Comparison of ENCODE assay signal across 18 cellular contexts in genomic region chr11:65928667-65929066, GRCh38. TPM values are rescaled to one million over a fixed set of nuclear protein-coding genes. Genes with fewer than 3 reads are reported as not detected.
DNase-seq lines count a peak whose midpoint lies in the region; ATAC-seq and TF ChIP-seq lines count a peak whose summit lies in the region.
"Had no signal": no experiment of that assay in that cellular context is flagged by ENCODE, and none has a peak within 500 bp of the region (broad histone marks: within the 10 kb centered on the region; RNA-seq: fewer than 3 reads in every experiment).

No MANE protein-coding gene starts in this region.

- no peak overlapping the region for H2AFZ ChIP-seq in ACC112 (ENCODE audit: low read length, unreplicated experiment)
- peak overlapping the region; percentile 82 for H2AFZ ChIP-seq in DND-41 (ENCODE audit: low read depth, low read length)
- no peak overlapping the region for H2AFZ ChIP-seq in trophoblast cell (ENCODE audit: insufficient read depth, low read length, poor library complexity)

- H3K36me3 ChIP-seq in ACC112 (ENCODE audit: insufficient read depth, low read length) (no peaks in the 10 kb centered on the region), DND-41 (ENCODE audit: insufficient read depth, low read length) (no peaks in the 10 kb centered on the region), trophoblast cell (ENCODE audit: control insufficient read depth in 1 of 2, insufficient read depth in 2 of 2, low read length in 2 of 2) (no peaks in the 10 kb centered on the region)
- H3K36me3 ChIP-seq: BE2C had no signal

- no peak overlapping the region for H2BK12ac ChIP-seq in trophoblast cell (ENCODE audit: low read length)

- H3K27me3 ChIP-seq in ACC112 (ENCODE audit: insufficient read depth, low read length) (no peaks in the 10 kb centered on the region), DND-41 (ENCODE audit: insufficient read depth, low read length, poor library complexity) (no peaks in the 10 kb centered on the region), trophoblast cell (ENCODE audit: insufficient read depth, low read length) (no peaks in the 10 kb centered on the region)
- H3K27me3 ChIP-seq: BE2C had no signal

- H3K27ac ChIP-seq in ACC112 (ENCODE audit: low read depth, low read length) (peak overlapping the region; percentile 47; the same call in 1 of the 2 replicates), DND-41 (ENCODE audit: low read length) (peak overlapping the region; percentile 90), trophoblast cell (ENCODE audit: low read depth, low read length) (no peak overlapping the region)

- no peaks in the 10 kb centered on the region for H3K79me1 ChIP-seq in trophoblast cell (ENCODE audit: low read length)

- H3K36me3 Mint-ChIP-seq in T-helper 17 cell (ENCODE audit: low read depth) = no peaks in the 10 kb centered on the region
- H3K36me3 Mint-ChIP-seq in effector memory CD8-positive, alpha-beta T cell (ENCODE audit: insufficient read depth) = peaks cover 24% of the 10 kb centered on the region
- H3K36me3 Mint-ChIP-seq: brain had no signal

- no peak overlapping the region for H4K12ac ChIP-seq in trophoblast cell (ENCODE audit: low read depth, low read length)

- DNase-seq in DND-41 = no peak
- DNase-seq in T-helper 17 cell = no peak
- DNase-seq in effector memory CD8-positive, alpha-beta T cell = no peak
- no peak for DNase-seq in trophoblast cell
- no peak for DNase-seq in epidermal melanocyte (ENCODE audit: insufficient read length, low spot score)
- no peak for DNase-seq in NCI-H748 treated with DMSO at 0.1 percent for 48 hours (lab: John Stamatoyannopoulos, UW)
- no peak for DNase-seq in glomerular visceral epithelial cell (ENCODE audit: extremely low spot score)
- DNase-seq: BE2C, NCI-H1105 treated with DMSO at 0.1 percent for 48 hours, NCI-H446 had no signal

- no peak overlapping the region for H2BK5ac ChIP-seq in trophoblast cell (ENCODE audit: low read depth, low read length, poor library complexity)

- H3K27me3 Mint-ChIP-seq in T-helper 17 cell = no peaks in the 10 kb centered on the region
- no peaks in the 10 kb centered on the region for H3K27me3 Mint-ChIP-seq in effector memory CD8-positive, alpha-beta T cell
- H3K27me3 Mint-ChIP-seq: brain had no signal

- no peak overlapping the region for H3K4ac ChIP-seq in trophoblast cell (ENCODE audit: low read depth, low read length)

- H3K4me3 ChIP-seq in ACC112 (ENCODE audit: low read depth, low read length) (no peak overlapping the region), DND-41 (ENCODE audit: low read depth in 1 of 2, low read length in 2 of 2) (peak overlapping the region in 1 of 2 experiments; percentile 49; a peak in 1 of 4 replicates), trophoblast cell (ENCODE audit: low read depth, low read length) (no peak overlapping the region)
- H3K4me3 ChIP-seq: mucosa of descending colon, stomach had no signal

- no peak for TF ChIP-seq CTCF in DND-41 (IDR thresholded peaks at IDR 0.05; ENCODE audit: borderline replicate concordance, extremely low read depth, low read length, poor library complexity, severe bottlenecking)

- peaks cover 26% of the 10 kb centered on the region for H3K4me1 Mint-ChIP-seq in T-helper 17 cell
- H3K4me1 Mint-ChIP-seq in effector memory CD8-positive, alpha-beta T cell (ENCODE audit: low read depth in 2 of 2) = peaks cover 16 to 33% of the 10 kb centered on the region in 2 donors

- H3K4me2 ChIP-seq in DND-41 (ENCODE audit: insufficient read depth, low read length) (peak overlapping the region; percentile 65), trophoblast cell (ENCODE audit: low read length) (no peak overlapping the region)

- H3K9me3 Mint-ChIP-seq in effector memory CD8-positive, alpha-beta T cell = no peaks in the 10 kb centered on the region
- H3K9me3 Mint-ChIP-seq: brain had no signal

- H2BK120ac ChIP-seq in trophoblast cell (ENCODE audit: insufficient read depth, low read length, poor library complexity) = no peak overlapping the region

- H3K4me1 ChIP-seq in ACC112 (ENCODE audit: control insufficient read depth, insufficient read depth, low read length, unreplicated experiment) = peaks cover 9% of the 10 kb centered on the region
- H3K4me1 ChIP-seq in DND-41 (ENCODE audit: insufficient read depth, low read length) = peaks cover 30% of the 10 kb centered on the region
- H3K4me1 ChIP-seq in trophoblast cell (ENCODE audit: control insufficient read depth in 1 of 2, insufficient read depth in 2 of 2, low read length in 2 of 2) = no peaks in the 10 kb centered on the region
- H3K4me1 ChIP-seq: BE2C had no signal

- H3K27ac Mint-ChIP-seq in T-helper 17 cell = peak overlapping the region; percentile 96
- peak overlapping the region; percentile 97 to 98 for H3K27ac Mint-ChIP-seq in effector memory CD8-positive, alpha-beta T cell
- H3K27ac Mint-ChIP-seq: brain had no signal

- no peaks in the 10 kb centered on the region for H3K79me2 ChIP-seq in ACC112 (ENCODE audit: control insufficient read depth, insufficient read depth, low read length, unreplicated experiment)
- no peaks in the 10 kb centered on the region for H3K79me2 ChIP-seq in DND-41 (ENCODE audit: insufficient read depth, low read length)
- no peaks in the 10 kb centered on the region for H3K79me2 ChIP-seq in trophoblast cell (ENCODE audit: control insufficient read depth, insufficient read depth, low read length, poor library complexity)

- H3K9ac ChIP-seq in DND-41 (ENCODE audit: low read depth, low read length) = peak overlapping the region; percentile 59
- no peak overlapping the region for H3K9ac ChIP-seq in trophoblast cell (ENCODE audit: low read length)

- no peaks in the 10 kb centered on the region for H4K20me1 ChIP-seq in DND-41 (ENCODE audit: insufficient read depth, low read length)

- no CpG with 5 or more reads among the region's 6 CpGs for WGBS in trophoblast cell (ENCODE audit: extremely low coverage, insufficient coverage, insufficient read length)

- H3K4me3 Mint-ChIP-seq in T-helper 17 cell = peak overlapping the region; percentile 77
- H3K4me3 Mint-ChIP-seq in effector memory CD8-positive, alpha-beta T cell = peak overlapping the region; percentile 67 to 81
- H3K4me3 Mint-ChIP-seq: brain had no signal

- H3K9me3 ChIP-seq in DND-41 (ENCODE audit: insufficient read depth, low read length, severe bottlenecking) (no peaks in the 10 kb centered on the region), T-helper 17 cell (ENCODE audit: control insufficient read depth, low read length, poor library complexity, severe bottlenecking) (no peaks in the 10 kb centered on the region), trophoblast cell (ENCODE audit: insufficient read depth, low read depth, low read length) (peaks cover 2% of the 10 kb centered on the region)
- H3K9me3 ChIP-seq: BE2C, mucosa of descending colon, stomach had no signal

- ATAC-seq in DND-41 (ENCODE audit: insufficient read depth, low read depth) (no peak), T-helper 17 cell (no peak)
- ATAC-seq in effector memory CD8-positive, alpha-beta T cell (replicated peaks) = no peak
- ATAC-seq: HCT116 had no signal

- no peak overlapping the region for H2AK5ac ChIP-seq in trophoblast cell (ENCODE audit: low read length)

- no peak overlapping the region for H3K18ac ChIP-seq in trophoblast cell (ENCODE audit: low read length)

- H4K8ac ChIP-seq in trophoblast cell (ENCODE audit: low read depth, low read length) = no peak overlapping the region

- no peak overlapping the region for H3K14ac ChIP-seq in trophoblast cell (ENCODE audit: low read length)

- H3K23ac ChIP-seq in trophoblast cell (ENCODE audit: low read length) = no peak overlapping the region

- H4K91ac ChIP-seq in trophoblast cell (ENCODE audit: low read depth, low read length) = no peak overlapping the region

RNA-seq across cellular contexts. Expression of gene DRAP1, which starts 9.4 kb away (rescaled TPM):
- 10 to 100 TPM; 63.1 to 65.7 TPM for total RNA-seq in T-helper 17 cell
- 104 and 107 TPM in 2 replicates for polyA plus RNA-seq in trophoblast cell (2013)

RNA-seq across cellular contexts. Expression of gene C11orf68, which starts 9.8 kb away (rescaled TPM):
- 10 to 100 TPM; 14.1 to 18.1 TPM for total RNA-seq in T-helper 17 cell
- 25.5 and 26.0 TPM in 2 replicates for polyA plus RNA-seq in trophoblast cell (2013)

RNA-seq across cellular contexts. Expression of gene TSGA10IP, which starts 16.6 kb away (rescaled TPM):
- not detected for total RNA-seq in T-helper 17 cell
- polyA plus RNA-seq in trophoblast cell (2013) = not detected in 2 replicates
- total RNA-seq: glomerular endothelial cell, kidney, renal cortical epithelial cell, stomach had no signal
- polyA plus RNA-seq: stomach had no signal

RNA-seq across cellular contexts. Expression of gene FOSL1, which starts 28.5 kb away (rescaled TPM):
- total RNA-seq in T-helper 17 cell = 1 to 10 TPM; 3.7 to 8.5 TPM
- polyA plus RNA-seq in trophoblast cell (2013) = 26.9 and 28.4 TPM in 2 replicates

RNA-seq across cellular contexts. Expression of gene SART1, which starts 32.9 kb away (rescaled TPM):
- 10 to 100 TPM; 74.2 to 80.9 TPM for total RNA-seq in T-helper 17 cell
- polyA plus RNA-seq in trophoblast cell (2013) = 47.6 and 52.1 TPM in 2 replicates
